ENCODE assay signal across 33 cellular contexts in the genomic region with DNA sequence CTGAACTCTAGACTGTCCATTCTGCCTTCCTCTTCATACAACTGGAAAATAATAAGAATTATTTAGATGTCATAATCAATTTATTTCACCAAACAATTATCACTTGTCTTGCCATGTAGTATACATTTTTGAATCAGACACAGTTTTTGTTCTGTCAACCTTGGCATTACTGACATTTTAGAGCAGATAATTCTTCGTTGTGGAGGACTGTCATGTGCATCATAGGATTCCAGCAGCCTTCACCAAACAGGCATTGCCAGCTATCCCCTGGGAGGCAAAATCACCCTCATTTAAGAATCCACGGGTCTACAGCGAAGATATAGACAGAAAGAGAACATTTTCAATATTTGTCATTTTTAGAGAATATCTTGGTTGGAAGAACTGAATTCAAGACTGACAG.
"Had no signal": no experiment of that assay in that cellular context is flagged by ENCODE, and none has a peak within 500 bp of the region (broad histone marks: within the 10 kb centered on the region; RNA-seq: fewer than 3 reads in every experiment).

No MANE protein-coding gene starts in this region.

- H3K36me3 ChIP-seq: WERI-Rb-1 had no signal

- H3K27ac ChIP-seq: VCaP, WERI-Rb-1 had no signal

- DNase-seq: activated B cell treated with CpG ODN at 0.5 μM for 24 hours; activated CD4-positive, alpha-beta memory T cell treated with anti-CD3 and anti-CD28 coated beads for 36 hours; activated CD4-positive, alpha-beta memory T cell treated with anti-CD3 and anti-CD28 coated beads, Interleukin-2, amount 10 ng/mL, durations not matched to agents 7 days and 5 days; activated CD4-positive, alpha-beta T cell treated with anti-CD3 and anti-CD28 coated beads for 1 hour; activated CD4-positive, alpha-beta T cell treated with anti-CD3 and anti-CD28 coated beads for 36 hours; activated CD4-positive, alpha-beta T cell treated with anti-CD3 and anti-CD28 coated beads for 4 hours; activated CD4-positive, alpha-beta T cell treated with anti-CD3 and anti-CD28 coated beads for 48 hours; activated CD4-positive, alpha-beta T cell treated with anti-CD3 and anti-CD28 coated beads, Interleukin-2, amount 10 ng/mL, durations not matched to agents 24 days and 14 days; activated CD4-positive, alpha-beta T cell treated with anti-CD3 and anti-CD28 coated beads, Interleukin-2, amount 10 ng/mL, durations not matched to agents 7 days and 5 days; activated CD4-positive, alpha-beta T cell treated with anti-CD3 and anti-CD28 coated beads, Interleukin-2, amount 50 U/mL, for 1 hour; activated CD4-positive, alpha-beta T cell treated with anti-CD3 and anti-CD28 coated beads, Interleukin-2, amount 50 U/mL, for 4 hours; activated CD4-positive, alpha-beta T cell treated with anti-CD3 and anti-CD28 coated beads, Interleukin-2, amount 50 U/mL, for 48 hours; activated CD4-positive, CD25-positive, alpha-beta regulatory T cell; activated CD4-positive, CD25-positive, alpha-beta regulatory T cell treated with anti-CD3 and anti-CD28 coated beads, Interleukin-2, amount 50 U/mL, for 72 hours; activated CD8-positive, alpha-beta memory T cell treated with anti-CD3 and anti-CD28 coated beads for 24 hours; activated CD8-positive, alpha-beta memory T cell treated with anti-CD3 and anti-CD28 coated beads, Interleukin-2, amount 10 ng/mL, durations not matched to agents 7 days and 5 days; activated CD8-positive, alpha-beta memory T cell treated with anti-CD3 and anti-CD28 coated beads, Interleukin-2, amount 50 U/mL, for 4 hours; activated CD8-positive, alpha-beta memory T cell treated with anti-CD3 and anti-CD28 coated beads, Interleukin-2, amount 50 U/mL, for 48 hours; activated CD8-positive, alpha-beta T cell treated with anti-CD3 and anti-CD28 coated beads for 36 hours; activated T-cell treated with anti-CD3 and anti-CD28 coated beads for 4 hours; activated T-cell treated with anti-CD3 and anti-CD28 coated beads, Interleukin-2, amount 50 U/mL, for 1 hour; T-cell; T-helper 1 cell; T-helper 17 cell; T-helper 2 cell; T-helper 9 cell; T1000; WERI-Rb-1 had no signal

- H3K9me3 Mint-ChIP-seq: activated B cell treated with CpG ODN at 0.5 μM for 24 hours; activated CD4-positive, alpha-beta memory T cell treated with anti-CD3 and anti-CD28 coated beads for 36 hours; activated CD4-positive, alpha-beta memory T cell treated with anti-CD3 and anti-CD28 coated beads, Interleukin-2, amount 10 ng/mL, durations not matched to agents 7 days and 5 days; activated CD4-positive, alpha-beta T cell treated with anti-CD3 and anti-CD28 coated beads, Interleukin-2, amount 10 ng/mL, durations not matched to agents 24 days and 14 days; activated CD4-positive, alpha-beta T cell treated with anti-CD3 and anti-CD28 coated beads, Interleukin-2, amount 10 ng/mL, durations not matched to agents 7 days and 5 days; activated CD8-positive, alpha-beta T cell treated with anti-CD3 and anti-CD28 coated beads for 36 hours; T-cell; T-helper 1 cell treated with Interleukin-12 subunit alpha and Interleukin-12 subunit beta and Interleukin-4 antibody, amounts not matched to agents 30 μg/mL and 1 μg/mL, for 36 hours; T-helper 2 cell treated with Interferon-gamma antibody and Interleukin-4, amounts not matched to agents 5 μg/mL and 100 μg/mL, for 36 hours; WTC11 had no signal

- H3K27me3 Mint-ChIP-seq: activated B cell treated with CpG ODN at 0.5 μM for 24 hours; activated CD4-positive, alpha-beta memory T cell treated with anti-CD3 and anti-CD28 coated beads for 36 hours; activated CD4-positive, alpha-beta memory T cell treated with anti-CD3 and anti-CD28 coated beads, Interleukin-2, amount 10 ng/mL, durations not matched to agents 7 days and 5 days; activated CD4-positive, alpha-beta T cell treated with anti-CD3 and anti-CD28 coated beads for 36 hours; activated CD4-positive, alpha-beta T cell treated with anti-CD3 and anti-CD28 coated beads, Interleukin-2, amount 10 ng/mL, durations not matched to agents 24 days and 14 days; activated CD4-positive, alpha-beta T cell treated with anti-CD3 and anti-CD28 coated beads, Interleukin-2, amount 10 ng/mL, durations not matched to agents 7 days and 5 days; activated CD8-positive, alpha-beta memory T cell treated with anti-CD3 and anti-CD28 coated beads, Interleukin-2, amount 10 ng/mL, durations not matched to agents 7 days and 5 days; activated CD8-positive, alpha-beta T cell treated with anti-CD3 and anti-CD28 coated beads for 36 hours; T-cell; T-helper 17 cell had no signal

- H3K27ac Mint-ChIP-seq: activated B cell treated with CpG ODN at 0.5 μM for 24 hours; activated CD4-positive, alpha-beta memory T cell treated with anti-CD3 and anti-CD28 coated beads for 36 hours; activated CD4-positive, alpha-beta memory T cell treated with anti-CD3 and anti-CD28 coated beads, Interleukin-2, amount 10 ng/mL, durations not matched to agents 7 days and 5 days; activated CD4-positive, alpha-beta T cell treated with anti-CD3 and anti-CD28 coated beads for 36 hours; activated CD4-positive, alpha-beta T cell treated with anti-CD3 and anti-CD28 coated beads, Interleukin-2, amount 10 ng/mL, durations not matched to agents 24 days and 14 days; activated CD4-positive, alpha-beta T cell treated with anti-CD3 and anti-CD28 coated beads, Interleukin-2, amount 10 ng/mL, durations not matched to agents 7 days and 5 days; activated CD8-positive, alpha-beta memory T cell treated with anti-CD3 and anti-CD28 coated beads, Interleukin-2, amount 10 ng/mL, durations not matched to agents 7 days and 5 days; activated CD8-positive, alpha-beta T cell treated with anti-CD3 and anti-CD28 coated beads for 36 hours; T-cell; T-helper 1 cell treated with Interleukin-12 subunit alpha and Interleukin-12 subunit beta and Interleukin-4 antibody, amounts not matched to agents 30 μg/mL and 1 μg/mL, for 36 hours; T-helper 2 cell treated with Interferon-gamma antibody and Interleukin-4, amounts not matched to agents 5 μg/mL and 100 μg/mL, for 36 hours; WTC11 had no signal

- H3K4me3 Mint-ChIP-seq: activated B cell treated with CpG ODN at 0.5 μM for 24 hours; activated CD4-positive, alpha-beta memory T cell treated with anti-CD3 and anti-CD28 coated beads for 36 hours; activated CD4-positive, alpha-beta memory T cell treated with anti-CD3 and anti-CD28 coated beads, Interleukin-2, amount 10 ng/mL, durations not matched to agents 7 days and 5 days; activated CD4-positive, alpha-beta T cell treated with anti-CD3 and anti-CD28 coated beads for 36 hours; activated CD4-positive, alpha-beta T cell treated with anti-CD3 and anti-CD28 coated beads, Interleukin-2, amount 10 ng/mL, durations not matched to agents 24 days and 14 days; activated CD4-positive, alpha-beta T cell treated with anti-CD3 and anti-CD28 coated beads, Interleukin-2, amount 10 ng/mL, durations not matched to agents 7 days and 5 days; activated CD8-positive, alpha-beta memory T cell treated with anti-CD3 and anti-CD28 coated beads, Interleukin-2, amount 10 ng/mL, durations not matched to agents 7 days and 5 days; activated CD8-positive, alpha-beta T cell treated with anti-CD3 and anti-CD28 coated beads for 36 hours; T-cell; T-helper 1 cell treated with Interleukin-12 subunit alpha and Interleukin-12 subunit beta and Interleukin-4 antibody, amounts not matched to agents 30 μg/mL and 1 μg/mL, for 36 hours; T-helper 17 cell; T-helper 2 cell treated with Interferon-gamma antibody and Interleukin-4, amounts not matched to agents 5 μg/mL and 100 μg/mL, for 36 hours; WTC11 had no signal

- ATAC-seq: activated CD4-positive, CD25-positive, alpha-beta regulatory T cell treated with anti-CD3 and anti-CD28 coated beads, Interleukin-2, amount 50 U/mL, for 24 hours had no signal
